8 cellular contexts compared by ENCODE assay signal in genomic region chr2:227890495-227891079, GRCh38. TPM values are rescaled to one million over a fixed set of nuclear protein-coding genes. Genes with fewer than 3 reads are reported as not detected.
DNase-seq lines count a peak whose midpoint lies in the region; ATAC-seq and TF ChIP-seq lines count a peak whose summit lies in the region.

No MANE protein-coding gene starts in this region.

- ATAC-seq in DND-41 (ENCODE audit: insufficient read depth, low read depth) (peak; percentile 74; the same call in 2 of the 3 replicates), GM21528 (IDR thresholded peaks at IDR 0.05; ENCODE audit: low FRiP score, unreplicated experiment) (peak; percentile 79), naive B cell (ENCODE audit: low read depth in 2 of 2) (no peak)

- no peak for DNase-seq in DND-41
- peak; percentile 44 for DNase-seq in Jurkat, Clone E6-1 (ENCODE audit: low read depth, low spot score)
- DNase-seq in SHP77 (lab: John Stamatoyannopoulos, UW), result peak; percentile 33 to 41
- DNase-seq in epithelial cell of esophagus (ENCODE audit: low read depth), result peak; percentile 72
- peak; percentile 12 for DNase-seq in naive B cell
- no peak for DNase-seq in activated CD4-positive, CD25-positive, alpha-beta regulatory T cell (lab: John Stamatoyannopoulos, UW)
- no peak for DNase-seq in activated CD4-positive, alpha-beta T cell treated with anti-CD3 and anti-CD28 coated beads for 48 hours

- no peaks in the 10 kb centered on the region for H3K4me1 Mint-ChIP-seq in naive B cell

- no peak overlapping the region for H3K27ac Mint-ChIP-seq in naive B cell

- H3K9me3 Mint-ChIP-seq in naive B cell, result no peaks in the 10 kb centered on the region

- TF ChIP-seq CTCF in DND-41 (IDR thresholded peaks at IDR 0.05; ENCODE audit: borderline replicate concordance, extremely low read depth, low read length, poor library complexity, severe bottlenecking), result peak; percentile 68
- peak; percentile 48 for TF ChIP-seq CTCF in epithelial cell of esophagus (IDR thresholded peaks at IDR 0.05; ENCODE audit: insufficient read depth, low read depth, low read length, missing control alignments)

- H4K20me1 ChIP-seq in DND-41 (ENCODE audit: insufficient read depth, low read length), result no peaks in the 10 kb centered on the region

- H3K27me3 ChIP-seq in DND-41 (ENCODE audit: insufficient read depth, low read length, poor library complexity), result no peaks in the 10 kb centered on the region

- H3K27me3 Mint-ChIP-seq in naive B cell, result peaks cover 5 to 17% (median 7%) of the 10 kb centered on the region in 3 donors

- H3K4me2 ChIP-seq in DND-41 (ENCODE audit: insufficient read depth, low read length), result no peak overlapping the region

- no peak overlapping the region for H3K4me3 Mint-ChIP-seq in naive B cell

- H3K4me3 ChIP-seq in DND-41 (ENCODE audit: low read depth in 1 of 2, low read length in 2 of 2) (no peak overlapping the region), epithelial cell of esophagus (ENCODE audit: low read length) (no peak overlapping the region)
- no peak overlapping the region for H3K4me3 ChIP-seq in Jurkat, Clone E6-1 (ENCODE audit: low read length)

- H3K9ac ChIP-seq in DND-41 (ENCODE audit: low read depth, low read length), result no peak overlapping the region

- no peaks in the 10 kb centered on the region for H3K4me1 ChIP-seq in DND-41 (ENCODE audit: insufficient read depth, low read length)

- H3K27ac ChIP-seq in DND-41 (ENCODE audit: low read length), result no peak overlapping the region

- no peak overlapping the region for H2AFZ ChIP-seq in DND-41 (ENCODE audit: low read depth, low read length)

- H3K9me3 ChIP-seq in DND-41 (ENCODE audit: insufficient read depth, low read length, severe bottlenecking), result no peaks in the 10 kb centered on the region

- no peaks in the 10 kb centered on the region for H3K36me3 Mint-ChIP-seq in naive B cell

- H3K79me2 ChIP-seq in DND-41 (ENCODE audit: insufficient read depth, low read length), result no peaks in the 10 kb centered on the region

- H3K36me3 ChIP-seq in DND-41 (ENCODE audit: insufficient read depth, low read length), result no peaks in the 10 kb centered on the region

RNA-seq across cellular contexts. Expression of gene DAW1, which starts 19.2 kb away (rescaled TPM):
- not detected for polyA plus RNA-seq in Jurkat, Clone E6-1 (2012; ENCODE audit: insufficient read depth, insufficient read length)
- polyA plus RNA-seq in naive B cell (ENCODE audit: low read depth in 6 of 6), result not detected

Comparison
In these comparisons a context has a peak if more than half of its experiments do, and no peak if none do; other contexts are left out.
1. ATAC-seq: peak in DND-41 (single experiment) and GM21528 (single experiment); none in naive B cell (0 of 2).
2. DNase-seq: peak in Jurkat, Clone E6-1 (single experiment), SHP77 (2 of 2), epithelial cell of esophagus (single experiment) and naive B cell (single experiment); none in DND-41 (single experiment), activated CD4-positive, CD25-positive, alpha-beta regulatory T cell (0 of 4) and activated CD4-positive, alpha-beta T cell treated with anti-CD3 and anti-CD28 coated beads for 48 hours (single experiment).